ENCODE assay signal across 1 cellular context in genomic region chr20:3813758-3814581, GRCh38.
TF ChIP-seq lines count a peak whose summit lies in the region.

No MANE protein-coding gene starts in this region.

TF ChIP-seq in HepG2, 621 proteins besides CTCF, POLR2A, EP300 and RAD21:
- TF ChIP-seq BATF2 (CRISPR knock-in tag; IDR thresholded peaks at IDR 0.05), result peak; percentile 28; the same call in 1 of the 2 replicates
- no peak for TF ChIP-seq ZBTB14 (CRISPR knock-in tag; IDR thresholded peaks at IDR 0.05)
- TF ChIP-seq ZNF101 (CRISPR knock-in tag; IDR thresholded peaks at IDR 0.05; ENCODE audit: borderline replicate concordance, low read depth), result 0 out of 2 replicates have a peak, but pooled peaks have one; percentile 25
- 0 out of 2 replicates have a peak, but pooled peaks have one; percentile 10 for TF ChIP-seq ZNF770 (CRISPR knock-in tag; IDR thresholded peaks at IDR 0.05)
